ENCODE assay signal across 15 cellular contexts in genomic region chr19:29745253-29745652, GRCh38. TPM values are rescaled to one million over a fixed set of nuclear protein-coding genes. Genes with fewer than 3 reads are reported as not detected.
DNase-seq lines count a peak whose midpoint lies in the region; ATAC-seq and TF ChIP-seq lines count a peak whose summit lies in the region.
"Had no signal": no experiment of that assay in that cellular context is flagged by ENCODE, and none has a peak within 500 bp of the region (broad histone marks: within the 10 kb centered on the region; RNA-seq: fewer than 3 reads in every experiment).

No MANE protein-coding gene starts in this region.

- H3K36me3 Mint-ChIP-seq in Caco-2 (ENCODE audit: insufficient read depth, unreplicated experiment) (no peaks in the 10 kb centered on the region), HFFc6 (ENCODE audit: low read depth) (no peaks in the 10 kb centered on the region), neural progenitor cell (no peaks in the 10 kb centered on the region)

- BruUV-seq in Caco-2 (replicated peaks; lab: Mats Ljungman, UMichigan) = no TSS peak

- POLR2A ChIA-PET in Caco-2 (lab: Charles Lee) = no interaction called here

- no peak overlapping the region for H2AFZ ChIP-seq in neural progenitor cell (replicated peaks)

- peaks cover 11% of the 10 kb centered on the region for H3K27me3 Mint-ChIP-seq in Caco-2 (ENCODE audit: insufficient read depth, unreplicated experiment)
- H3K27me3 Mint-ChIP-seq in HFFc6 (ENCODE audit: insufficient read depth) = peaks cover 16% of the 10 kb centered on the region
- peaks cover 5% of the 10 kb centered on the region for H3K27me3 Mint-ChIP-seq in neural progenitor cell (ENCODE audit: insufficient read depth, low read depth)
- H3K27me3 Mint-ChIP-seq: activated CD8-positive, alpha-beta T cell treated with anti-CD3 and anti-CD28 coated beads for 36 hours had no signal

- CTCF ChIA-PET in Caco-2 (lab: Charles Lee) = interaction anchor here (0.5 to 0.6 kb wide), 2 partner anchors 10 to 99 kb away, joined by 3 read pairs; no protein-coding TSS in a partner anchor

- H3K27ac Mint-ChIP-seq in Caco-2 (ENCODE audit: unreplicated experiment) (no peak overlapping the region), HFFc6 (no peak overlapping the region), neural progenitor cell (no peak overlapping the region)
- H3K27ac Mint-ChIP-seq: activated CD8-positive, alpha-beta T cell treated with anti-CD3 and anti-CD28 coated beads for 36 hours had no signal

- no peak overlapping the region for H3K4me3 Mint-ChIP-seq in Caco-2 (ENCODE audit: unreplicated experiment)
- H3K4me3 Mint-ChIP-seq in HFFc6 = no peak overlapping the region
- no peak overlapping the region for H3K4me3 Mint-ChIP-seq in neural progenitor cell
- H3K4me3 Mint-ChIP-seq: activated CD8-positive, alpha-beta T cell treated with anti-CD3 and anti-CD28 coated beads for 36 hours had no signal

- H3K4me2 ChIP-seq in neural progenitor cell = no peak overlapping the region

- H3K4me1 Mint-ChIP-seq in Caco-2 (ENCODE audit: low read depth, unreplicated experiment) (no peaks in the 10 kb centered on the region), HFFc6 (ENCODE audit: low read depth) (no peaks in the 10 kb centered on the region), neural progenitor cell (no peaks in the 10 kb centered on the region)

- H3K27me3 ChIP-seq in Caco-2 (replicated peaks; ENCODE audit: control insufficient read depth, insufficient read depth, low read length) (no peaks in the 10 kb centered on the region), brain microvascular endothelial cell (replicated peaks) (no peaks in the 10 kb centered on the region), neural progenitor cell (no peaks in the 10 kb centered on the region)

- H3K9me3 ChIP-seq in Caco-2 (no peaks in the 10 kb centered on the region), neural progenitor cell (ENCODE audit: low read depth) (no peaks in the 10 kb centered on the region)

- TF ChIP-seq CTCF in Caco-2 (IDR thresholded peaks at IDR 0.05; ENCODE audit: insufficient read depth in 1 of 2, low read depth in 1 of 2, low read length in 1 of 2, severe bottlenecking in 1 of 2, unreplicated experiment in 1 of 2) (peak; percentile 40 to 69), HFFc6 (IDR thresholded peaks at IDR 0.05) (peak; percentile 59), brain microvascular endothelial cell (IDR thresholded peaks at IDR 0.05; ENCODE audit: low read depth, low read length, missing control alignments) (peak; percentile 47), neural progenitor cell (IDR thresholded peaks at IDR 0.05) (peak; percentile 55)

- no peak for ATAC-seq in GM19463 (IDR thresholded peaks at IDR 0.05; ENCODE audit: unreplicated experiment)
- ATAC-seq: activated CD8-positive, alpha-beta T cell treated with anti-CD3 and anti-CD28 coated beads for 36 hours had no signal

- H3K27ac ChIP-seq in brain microvascular endothelial cell (no peak overlapping the region), neural progenitor cell (no peak overlapping the region)

- DNase-seq in Caco-2 (peak in 1 of 2 experiments; percentile 43), HFFc6 (no peak), brain microvascular endothelial cell (no peak), neural progenitor cell (ENCODE audit: low spot score) (peak; percentile 48), NCI-H2171 treated with DMSO at 0.1 percent for 48 hours (lab: John Stamatoyannopoulos, UW) (no peak), UCSD-AML1 (lab: John Stamatoyannopoulos, UW; ENCODE audit: unreplicated experiment) (no peak)
- no peak for DNase-seq in stimulated activated CD4-positive, alpha-beta T cell treated with anti-CD3 and anti-CD28 coated beads, Interleukin-2, amount 100 ng/mL, for 48 hours
- DNase-seq: activated CD8-positive, alpha-beta T cell treated with anti-CD3 and anti-CD28 coated beads for 36 hours; COR-L47; hippocampal formation; NCI-H2171; OCI-M1; substantia nigra had no signal

- H3K36me3 ChIP-seq in Caco-2 (ENCODE audit: control insufficient read depth, insufficient read depth, low read length) (no peaks in the 10 kb centered on the region), brain microvascular endothelial cell (replicated peaks) (no peaks in the 10 kb centered on the region), neural progenitor cell (no peaks in the 10 kb centered on the region)

- H3K4me3 ChIP-seq in Caco-2 (ENCODE audit: low read depth, low read length) (no peak overlapping the region), brain microvascular endothelial cell (ENCODE audit: low read depth, low read length) (no peak overlapping the region), neural progenitor cell (no peak overlapping the region)
- H3K4me3 ChIP-seq: lung had no signal

- H4K20me1 ChIP-seq in neural progenitor cell (ENCODE audit: low read depth) = no peaks in the 10 kb centered on the region

- H3K4me1 ChIP-seq in Caco-2 (no peaks in the 10 kb centered on the region), neural progenitor cell (no peaks in the 10 kb centered on the region)

- in situ Hi-C loops in brain microvascular endothelial cell (cut with HindIII; ENCODE audit: low pct_ligation_motif_present, low sequenced_read_pairs) = no loop called here

- no peaks in the 10 kb centered on the region for H3K9me3 Mint-ChIP-seq in Caco-2 (ENCODE audit: unreplicated experiment)
- H3K9me3 Mint-ChIP-seq in HFFc6 = no peaks in the 10 kb centered on the region
- no peaks in the 10 kb centered on the region for H3K9me3 Mint-ChIP-seq in neural progenitor cell
- H3K9me3 Mint-ChIP-seq: activated CD8-positive, alpha-beta T cell treated with anti-CD3 and anti-CD28 coated beads for 36 hours had no signal

- no peak overlapping the region for H3K9ac ChIP-seq in neural progenitor cell

- intact Hi-C loops in Caco-2 (cut with micrococcal nuclease; ENCODE audit: unreplicated experiment) = loop anchor here (1.0 kb wide), 1 partner anchor 15 kb away; no protein-coding TSS in a partner anchor

- no peaks in the 10 kb centered on the region for H3F3A ChIP-seq in neural progenitor cell (ENCODE audit: low read depth)

- H3K79me2 ChIP-seq in neural progenitor cell (ENCODE audit: low read depth) = no peaks in the 10 kb centered on the region

RNA-seq across cellular contexts. Expression of gene C19orf12, which starts 30.2 kb away (rescaled TPM):
- total RNA-seq in Caco-2 (2022) (20.8 and 23.6 TPM in 2 replicates), neural progenitor cell (ENCODE audit: low replicate concordance) (27.5 and 28.2 TPM in 2 replicates)
- total RNA-seq in HFFc6 (2021; fragmentation: NEBNext Ultra II Directional; extraction: Animal tissue kit (Norgen Biotek cat#: 25700)) = 10 to 100 TPM; 23.3 to 32.7 (median 24.7) TPM
